In the genomic region with DNA sequence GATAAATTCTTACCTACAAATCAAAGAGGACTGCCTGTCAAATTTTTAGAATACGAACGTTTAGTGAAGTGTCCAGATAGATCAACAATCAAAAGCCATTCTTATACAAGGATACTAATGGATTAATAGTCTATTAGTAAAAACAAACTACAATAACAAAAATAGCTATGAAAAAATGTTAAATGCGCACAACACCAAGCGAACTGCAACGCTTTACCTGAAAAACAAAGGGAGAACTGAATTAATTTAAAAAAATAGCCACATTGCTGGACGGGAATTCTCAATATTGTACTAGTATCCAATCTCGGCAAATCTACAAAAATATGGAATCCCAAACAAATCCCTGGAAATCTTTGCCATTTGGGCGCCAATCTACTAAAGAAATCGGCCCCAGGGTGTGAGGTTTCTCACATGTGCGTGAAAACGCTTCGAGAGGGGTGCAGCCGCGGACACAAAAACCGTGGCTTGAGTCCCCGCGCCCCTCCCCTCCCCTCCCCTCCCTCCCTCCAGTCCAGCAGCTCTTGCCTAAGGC, we compare ENCODE assay signal across 8 cellular contexts. TPM values are rescaled to one million over a fixed set of nuclear protein-coding genes. Genes with fewer than 3 reads are reported as not detected.
DNase-seq lines count a peak whose midpoint lies in the region; ATAC-seq, FAIRE-seq and TF ChIP-seq lines count a peak whose summit lies in the region.

No MANE protein-coding gene starts in this region.

- POLR2A ChIA-PET in HEK293 (lab: Yijun Ruan, JAX) = interaction anchor here (0.6 to 1.2 kb wide), 4 partner anchors 46 to 98 kb away, joined by 3 to 6 read pairs (median 3); no protein-coding TSS in a partner anchor

- H3K4me1 ChIP-seq in HEK293 (ENCODE audit: control insufficient read depth, insufficient read depth, low read length) (no peaks in the 10 kb centered on the region), breast epithelium (no peaks in the 10 kb centered on the region), mononuclear cell (ENCODE audit: insufficient read depth, low read length) (peaks cover 10% of the 10 kb centered on the region)

- intact Hi-C loops in breast epithelium (cut with DNase I; ENCODE audit: low total_unique reads) = no loop called here

- H3K27me3 ChIP-seq in breast epithelium = no peaks in the 10 kb centered on the region
- no peaks in the 10 kb centered on the region for H3K27me3 ChIP-seq in mononuclear cell (ENCODE audit: insufficient read depth, low read length)

- no peaks in the 10 kb centered on the region for H3K36me3 ChIP-seq in HEK293 (ENCODE audit: control insufficient read depth in 2 of 2, insufficient read depth in 1 of 2, low read length in 2 of 2)
- no peaks in the 10 kb centered on the region for H3K36me3 ChIP-seq in breast epithelium

- no peak for ATAC-seq in GM21526 (IDR thresholded peaks at IDR 0.05; ENCODE audit: low FRiP score, unreplicated experiment)

- H3K9me3 ChIP-seq in HEK293 (ENCODE audit: control insufficient read depth, insufficient read depth, low read depth, low read length) (no peaks in the 10 kb centered on the region), breast epithelium (no peaks in the 10 kb centered on the region), mononuclear cell (ENCODE audit: low read depth, low read length) (no peaks in the 10 kb centered on the region)

- no peak for TF ChIP-seq POLR2A in breast epithelium (IDR thresholded peaks at IDR 0.05)

- H3K27ac ChIP-seq in 22Rv1 (peak overlapping the region; percentile 96), HEK293 (ENCODE audit: extremely low read depth, low read depth, low read length) (no peak overlapping the region; the same call in 1 of the 2 replicates), breast epithelium (peak overlapping the region; percentile 99)

- TF ChIP-seq CTCF in 22Rv1 (IDR thresholded peaks at IDR 0.05) (no peak), HEK293 (tag by site-specific recombination; IDR thresholded peaks at IDR 0.05) (no peak), breast epithelium (IDR thresholded peaks at IDR 0.05) (no peak)

- H3K4me3 ChIP-seq in HEK293 (ENCODE audit: low read depth, low read length) (peak overlapping the region; percentile 49), breast epithelium (peak overlapping the region; percentile 63 to 86 (median 78)), mononuclear cell (ENCODE audit: low read length) (peak overlapping the region; percentile 92)

- CTCF ChIA-PET in HEK293 (lab: Yijun Ruan, JAX) = interaction anchor here (0.6 to 1.3 kb wide), 3 partner anchors 10 to 979 kb away, joined by 3 read pairs; no protein-coding TSS in a partner anchor

- FAIRE-seq in HTR-8/SVneo (lab: Jason Lieb, UNC) = no peak

- DNase-seq in breast epithelium (ENCODE audit: low spot score in 2 of 2) (no peak), superior temporal gyrus (ENCODE audit: extremely low spot score) (no peak), NCI-H2029 (lab: John Stamatoyannopoulos, UW) (no peak), HTR-8/SVneo (ENCODE audit: insufficient read length, low spot score) (no peak)

TF ChIP-seq in HEK293, 187 proteins besides CTCF, POLR2A, EP300 and RAD21 (continues in another document):
- TF ChIP-seq ZNF184 (tag by site-specific recombination; IDR thresholded peaks at IDR 0.05) = no peak
- no peak for TF ChIP-seq ZNF585B (tag by site-specific recombination; IDR thresholded peaks at IDR 0.05)
- peak; percentile 6; the same call in 1 of the 2 replicates for TF ChIP-seq ZBTB8A (tag by site-specific recombination; IDR thresholded peaks at IDR 0.05)
- no peak for TF ChIP-seq ZNF114 (tag by site-specific recombination; IDR thresholded peaks at IDR 0.05)
- no peak for TF ChIP-seq ZNF843 (tag by site-specific recombination; IDR thresholded peaks at IDR 0.05)
- peak; percentile 22; the same call in 1 of the 2 replicates for TF ChIP-seq KLF9 (tag by site-specific recombination; IDR thresholded peaks at IDR 0.05; ENCODE audit: low read depth)
- no peak for TF ChIP-seq OVOL3 (tag by site-specific recombination; IDR thresholded peaks at IDR 0.05)
- TF ChIP-seq, protein P1, sequence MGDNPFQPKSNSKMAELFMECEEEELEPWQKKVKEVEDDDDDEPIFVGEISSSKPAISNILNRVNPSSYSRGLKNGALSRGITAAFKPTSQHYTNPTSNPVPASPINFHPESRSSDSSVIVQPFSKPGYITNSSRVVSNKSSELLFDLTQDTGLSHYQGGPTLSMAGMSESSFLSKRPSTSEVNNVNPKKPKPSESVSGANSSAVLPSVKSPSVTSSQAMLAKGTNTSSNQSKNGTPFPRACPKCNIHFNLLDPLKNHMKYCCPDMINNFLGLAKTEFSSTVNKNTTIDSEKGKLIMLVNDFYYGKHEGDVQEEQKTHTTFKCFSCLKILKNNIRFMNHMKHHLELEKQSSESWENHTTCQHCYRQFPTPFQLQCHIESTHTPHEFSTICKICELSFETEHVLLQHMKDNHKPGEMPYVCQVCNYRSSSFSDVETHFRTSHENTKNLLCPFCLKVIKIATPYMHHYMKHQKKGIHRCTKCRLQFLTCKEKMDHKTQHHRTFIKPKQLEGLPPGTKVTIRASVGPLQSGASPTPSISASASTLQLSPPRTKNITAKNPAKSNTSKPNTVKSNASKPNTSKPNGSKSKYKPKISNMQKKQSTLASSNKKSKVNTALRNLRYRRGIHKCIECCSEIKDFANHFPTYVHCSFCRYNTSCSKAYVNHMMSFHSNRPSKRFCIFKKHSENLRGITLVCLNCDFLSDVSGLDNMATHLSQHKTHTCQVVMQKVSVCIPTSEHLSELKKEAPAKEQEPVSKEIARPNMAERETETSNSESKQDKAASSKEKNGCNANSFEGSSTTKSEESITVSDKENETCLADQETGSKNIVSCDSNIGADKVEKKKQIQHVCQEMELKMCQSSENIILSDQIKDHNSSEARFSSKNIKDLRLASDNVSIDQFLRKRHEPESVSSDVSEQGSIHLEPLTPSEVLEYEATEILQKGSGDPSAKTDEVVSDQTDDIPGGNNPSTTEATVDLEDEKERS (tag by site-specific recombination; IDR thresholded peaks at IDR 0.05) = no peak
- TF ChIP-seq, protein P2, sequence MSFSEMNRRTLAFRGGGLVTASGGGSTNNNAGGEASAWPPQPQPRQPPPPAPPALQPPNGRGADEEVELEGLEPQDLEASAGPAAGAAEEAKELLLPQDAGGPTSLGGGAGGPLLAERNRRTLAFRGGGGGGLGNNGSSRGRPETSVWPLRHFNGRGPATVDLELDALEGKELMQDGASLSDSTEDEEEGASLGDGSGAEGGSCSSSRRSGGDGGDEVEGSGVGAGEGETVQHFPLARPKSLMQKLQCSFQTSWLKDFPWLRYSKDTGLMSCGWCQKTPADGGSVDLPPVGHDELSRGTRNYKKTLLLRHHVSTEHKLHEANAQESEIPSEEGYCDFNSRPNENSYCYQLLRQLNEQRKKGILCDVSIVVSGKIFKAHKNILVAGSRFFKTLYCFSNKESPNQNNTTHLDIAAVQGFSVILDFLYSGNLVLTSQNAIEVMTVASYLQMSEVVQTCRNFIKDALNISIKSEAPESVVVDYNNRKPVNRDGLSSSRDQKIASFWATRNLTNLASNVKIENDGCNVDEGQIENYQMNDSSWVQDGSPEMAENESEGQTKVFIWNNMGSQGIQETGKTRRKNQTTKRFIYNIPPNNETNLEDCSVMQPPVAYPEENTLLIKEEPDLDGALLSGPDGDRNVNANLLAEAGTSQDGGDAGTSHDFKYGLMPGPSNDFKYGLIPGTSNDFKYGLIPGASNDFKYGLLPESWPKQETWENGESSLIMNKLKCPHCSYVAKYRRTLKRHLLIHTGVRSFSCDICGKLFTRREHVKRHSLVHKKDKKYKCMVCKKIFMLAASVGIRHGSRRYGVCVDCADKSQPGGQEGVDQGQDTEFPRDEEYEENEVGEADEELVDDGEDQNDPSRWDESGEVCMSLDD (tag by site-specific recombination; IDR thresholded peaks at IDR 0.05) = no peak
- TF ChIP-seq ZNF174 (tag by site-specific recombination; IDR thresholded peaks at IDR 0.05) = no peak
- TF ChIP-seq, protein P3, sequence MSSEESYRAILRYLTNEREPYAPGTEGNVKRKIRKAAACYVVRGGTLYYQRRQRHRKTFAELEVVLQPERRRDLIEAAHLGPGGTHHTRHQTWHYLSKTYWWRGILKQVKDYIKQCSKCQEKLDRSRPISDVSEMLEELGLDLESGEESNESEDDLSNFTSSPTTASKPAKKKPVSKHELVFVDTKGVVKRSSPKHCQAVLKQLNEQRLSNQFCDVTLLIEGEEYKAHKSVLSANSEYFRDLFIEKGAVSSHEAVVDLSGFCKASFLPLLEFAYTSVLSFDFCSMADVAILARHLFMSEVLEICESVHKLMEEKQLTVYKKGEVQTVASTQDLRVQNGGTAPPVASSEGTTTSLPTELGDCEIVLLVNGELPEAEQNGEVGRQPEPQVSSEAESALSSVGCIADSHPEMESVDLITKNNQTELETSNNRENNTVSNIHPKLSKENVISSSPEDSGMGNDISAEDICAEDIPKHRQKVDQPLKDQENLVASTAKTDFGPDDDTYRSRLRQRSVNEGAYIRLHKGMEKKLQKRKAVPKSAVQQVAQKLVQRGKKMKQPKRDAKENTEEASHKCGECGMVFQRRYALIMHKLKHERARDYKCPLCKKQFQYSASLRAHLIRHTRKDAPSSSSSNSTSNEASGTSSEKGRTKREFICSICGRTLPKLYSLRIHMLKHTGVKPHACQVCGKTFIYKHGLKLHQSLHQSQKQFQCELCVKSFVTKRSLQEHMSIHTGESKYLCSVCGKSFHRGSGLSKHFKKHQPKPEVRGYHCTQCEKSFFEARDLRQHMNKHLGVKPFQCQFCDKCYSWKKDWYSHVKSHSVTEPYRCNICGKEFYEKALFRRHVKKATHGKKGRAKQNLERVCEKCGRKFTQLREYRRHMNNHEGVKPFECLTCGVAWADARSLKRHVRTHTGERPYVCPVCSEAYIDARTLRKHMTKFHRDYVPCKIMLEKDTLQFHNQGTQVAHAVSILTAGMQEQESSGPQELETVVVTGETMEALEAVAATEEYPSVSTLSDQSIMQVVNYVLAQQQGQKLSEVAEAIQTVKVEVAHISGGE (tag by site-specific recombination; conservative IDR thresholded peaks at IDR 0.05; ENCODE audit: low read depth) = no peak
- TF ChIP-seq ZFP3 (tag by site-specific recombination; IDR thresholded peaks at IDR 0.05; ENCODE audit: low read depth) = no peak
- TF ChIP-seq ZBTB48 (tag by site-specific recombination; IDR thresholded peaks at IDR 0.05) = no peak
- no peak for TF ChIP-seq ZNF707 (tag by site-specific recombination; IDR thresholded peaks at IDR 0.05)
- TF ChIP-seq GLIS2 (tag by site-specific recombination; IDR thresholded peaks at IDR 0.05) = no peak
- TF ChIP-seq ZBTB21 (tag by site-specific recombination; IDR thresholded peaks at IDR 0.05) = no peak

RNA-seq across cellular contexts. Expression of a gene that starts 55.6 kb away (rescaled TPM):
- 10 to 100 TPM; 10.9 to 28.8 (median 21.8) TPM for total RNA-seq in breast epithelium
- 20.8 TPM for total RNA-seq in mononuclear cell
